Comparison of ENCODE assay signal across 11 cellular contexts in genomic region chr3:32249184-32249782, GRCh38. TPM values are rescaled to one million over a fixed set of nuclear protein-coding genes. Genes with fewer than 3 reads are reported as not detected.
DNase-seq lines count a peak whose midpoint lies in the region; ATAC-seq, FAIRE-seq and TF ChIP-seq lines count a peak whose summit lies in the region.
"Had no signal": no experiment of that assay in that cellular context is flagged by ENCODE, and none has a peak within 500 bp of the region (broad histone marks: within the 10 kb centered on the region; RNA-seq: fewer than 3 reads in every experiment).

No MANE protein-coding gene starts in this region.

- H3K4me3 ChIP-seq in upper lobe of right lung (no peak overlapping the region), kidney (ENCODE audit: low read length in 2 of 2) (no peak overlapping the region), adrenal gland (no peak overlapping the region)
- H3K4me3 ChIP-seq: hepatocyte had no signal

- H3K36me3 ChIP-seq in upper lobe of right lung (no peaks in the 10 kb centered on the region), kidney (ENCODE audit: control insufficient read depth in 1 of 2, insufficient read depth in 2 of 2, low read length in 2 of 2) (no peaks in the 10 kb centered on the region), adrenal gland (replicated peaks in 1 of 2) (no peaks in the 10 kb centered on the region)
- H3K36me3 ChIP-seq: neutrophil had no signal

- peak; percentile 39 for ATAC-seq in Right ventricle myocardium superior (ENCODE audit: poor library complexity)
- peak; percentile 43 for ATAC-seq in upper lobe of right lung

- no peak for FAIRE-seq in kidney (lab: Jason Lieb, UNC)

- TF ChIP-seq CTCF in upper lobe of right lung (IDR thresholded peaks at IDR 0.05) (no peak), kidney (IDR thresholded peaks at IDR 0.05; ENCODE audit: borderline replicate concordance, extremely low read depth, insufficient read depth) (no peak), adrenal gland (IDR thresholded peaks at IDR 0.05) (no peak)

- H3K27ac ChIP-seq in upper lobe of right lung = no peak overlapping the region
- no peak overlapping the region for H3K27ac ChIP-seq in kidney (ENCODE audit: low read depth in 2 of 2, low read length in 2 of 2)
- no peak overlapping the region for H3K27ac ChIP-seq in adrenal gland
- H3K27ac ChIP-seq: hepatocyte, neutrophil had no signal

- DNase-seq in Right ventricle myocardium superior (no peak), cardiac septum (ENCODE audit: low spot score) (no peak), SW 1271 (lab: John Stamatoyannopoulos, UW) (peak; percentile 49 to 85), fibroblast of peridontal ligament (ENCODE audit: extremely low read depth) (peak; percentile 96), upper lobe of right lung (no peak), kidney (no peak), adrenal gland (no peak), inferior parietal cortex (ENCODE audit: extremely low spot score) (no peak)
- DNase-seq: NCI-H1092 had no signal

- H3K9me3 ChIP-seq in upper lobe of right lung = no peaks in the 10 kb centered on the region
- no peaks in the 10 kb centered on the region for H3K9me3 ChIP-seq in kidney (ENCODE audit: control insufficient read depth in 1 of 2, low read length in 2 of 2)
- no peaks in the 10 kb centered on the region for H3K9me3 ChIP-seq in adrenal gland (replicated peaks in 1 of 3)
- H3K9me3 ChIP-seq: neutrophil had no signal

- H3K27me3 ChIP-seq in upper lobe of right lung = no peaks in the 10 kb centered on the region
- no peaks in the 10 kb centered on the region for H3K27me3 ChIP-seq in adrenal gland
- H3K27me3 ChIP-seq: hepatocyte had no signal

- H3K4me1 ChIP-seq in upper lobe of right lung (peaks cover 11% of the 10 kb centered on the region), kidney (ENCODE audit: control insufficient read depth in 1 of 2, insufficient read depth in 1 of 2, low read depth in 1 of 2, low read length in 2 of 2) (no peaks in the 10 kb centered on the region), adrenal gland (replicated peaks in 1 of 2) (no peaks in the 10 kb centered on the region)

- TF ChIP-seq POLR2A in adrenal gland (IDR thresholded peaks at IDR 0.05) = no peak

- intact Hi-C loops in Right ventricle myocardium superior (cut with DNase I) = no loop called here
- intact Hi-C loops in cardiac septum (cut with DNase I) = no loop called here
- intact Hi-C loops in upper lobe of right lung (cut with DNase I) = no loop called here
- intact Hi-C loops in kidney (cut with DNase I) = no loop called here
- intact Hi-C loops in adrenal gland (cut with DNase I) = no loop called here

- no peak overlapping the region for H3K9ac ChIP-seq in kidney (ENCODE audit: low read length in 2 of 2)

- WGBS in adrenal gland, 4 donors = 72 to 87% (median 79%) methylated on average over 4 of the region's 4 CpGs

RNA-seq across cellular contexts. Expression of gene CMTM8, which starts 10.8 kb away (rescaled TPM):
- 4.4 TPM for total RNA-seq in Right ventricle myocardium superior
- 5.5 TPM for total RNA-seq in cardiac septum
- total RNA-seq in upper lobe of right lung = 24.9 TPM
- 5.4 TPM for total RNA-seq in kidney
- 9.6 TPM for polyA plus RNA-seq in kidney (ENCODE audit: insufficient read depth, low read depth, low replicate concordance)
- total RNA-seq in adrenal gland = 10 to 100 TPM in 6 of 8 donors, 1 to 10 TPM in 2; 8.2 to 24.1 (median 16.2) TPM
- 10 to 100 TPM in 2 of 3 donors, 1 to 10 TPM in 1; 3.3 to 16.6 (median 12.8) TPM for polyA plus RNA-seq in adrenal gland

Comparison
In these comparisons a context has a peak if more than half of its experiments do, and no peak if none do; other contexts are left out.
1. DNase-seq: peak in SW 1271 (2 of 2) and fibroblast of peridontal ligament (single experiment); none in Right ventricle myocardium superior (single experiment), cardiac septum (single experiment), upper lobe of right lung (single experiment), kidney (single experiment), adrenal gland (0 of 7) and inferior parietal cortex (single experiment).